In genomic region chr5:131164931-131165727, GRCh38 we compare ENCODE assay signal across 8 cellular contexts. TPM values are rescaled to one million over a fixed set of nuclear protein-coding genes. Genes with fewer than 3 reads are reported as not detected.
DNase-seq lines count a peak whose midpoint lies in the region; ATAC-seq and TF ChIP-seq lines count a peak whose summit lies in the region.

TSS of gene HINT1 (minus strand) at chr5:131165256. CDS start at chr5:131165205, 51 bp downstream.

- H3K27me3 Mint-ChIP-seq in activated B cell treated with CpG ODN at 0.5 μM for 24 hours: no peaks in the 10 kb centered on the region

- H3K27ac ChIP-seq in caudate nucleus (ENCODE audit: low read depth, low read length): peak within 1 kb of the TSS; percentile 95

- TF ChIP-seq CTCF in activated B cell treated with CpG ODN at 0.5 μM for 24 hours (IDR thresholded peaks at IDR 0.05): no peak

- H3K36me3 Mint-ChIP-seq in activated B cell treated with CpG ODN at 0.5 μM for 24 hours (ENCODE audit: low read depth): peaks cover 40% of the 10 kb centered on the region

- H3K4me1 Mint-ChIP-seq in activated B cell treated with CpG ODN at 0.5 μM for 24 hours: peaks cover 42% of the 10 kb centered on the region

- intact Hi-C loops in activated B cell treated with CpG ODN at 0.5 μM for 24 hours (cut with micrococcal nuclease): loop anchor here (1.0 to 2.0 kb wide), 7 partner anchors 44 to 252 kb away; no protein-coding TSS in a partner anchor

- H3K9me3 Mint-ChIP-seq in activated B cell treated with CpG ODN at 0.5 μM for 24 hours: no peaks in the 10 kb centered on the region

- ATAC-seq in GM18909 (IDR thresholded peaks at IDR 0.05; ENCODE audit: poor library complexity, unreplicated experiment) (peak; percentile 85), HG03175 (IDR thresholded peaks at IDR 0.05; ENCODE audit: unreplicated experiment) (peak; percentile 81), activated B cell treated with CpG ODN at 0.5 μM for 24 hours (ENCODE audit: low read depth) (peak; percentile 83)

- CTCF ChIA-PET in activated B cell treated with CpG ODN at 0.5 μM for 24 hours (lab: Charles Lee): interaction anchor here (0.6 to 1.6 kb wide), 4 partner anchors 83 to 219 kb away, joined by 3 to 10 read pairs (median 4); no protein-coding TSS in a partner anchor

- peak within 1 kb of the TSS; percentile 96 for H3K4me3 Mint-ChIP-seq in activated B cell treated with CpG ODN at 0.5 μM for 24 hours

- peak within 1 kb of the TSS; percentile 95 for H3K27ac Mint-ChIP-seq in activated B cell treated with CpG ODN at 0.5 μM for 24 hours

- POLR2A ChIA-PET in activated B cell treated with CpG ODN at 0.5 μM for 24 hours (lab: Charles Lee): interaction anchor here (0.6 to 1.8 kb wide), 10 partner anchors 44 to 229 kb away, joined by 4 to 19 read pairs (median 5); partner anchors contain the start of gene CDC42SE2

- DNase-seq in AG08396 (ENCODE audit: low spot score): peak; percentile 96
- peak; percentile 79 for DNase-seq in NCI-H2227 treated with DMSO at 0.1 percent for 48 hours (lab: John Stamatoyannopoulos, UW)
- DNase-seq in activated B cell treated with CpG ODN at 0.5 μM for 24 hours: peak; percentile 91
- DNase-seq in caudate nucleus (lab: John Stamatoyannopoulos, UW): peak in 60 of 61 donors; percentile 26 to 90 (median 81)
- peak; percentile 81 for DNase-seq in iris pigment epithelial cell (ENCODE audit: low read depth)
- peak; percentile 84 to 93 (median 87) for DNase-seq in stimulated activated CD4-positive, alpha-beta T cell treated with anti-CD3 and anti-CD28 coated beads, Interleukin-12 subunit alpha, Interleukin-12 subunit beta, amount 100 ng/mL, for 48 hours (ENCODE audit: low read depth in 2 of 3, low spot score in 1 of 3)

RNA-seq across cellular contexts. Expression of gene HINT1, which starts in this region (rescaled TPM):
- 201 and 212 TPM in 2 replicates for total RNA-seq in activated B cell treated with CpG ODN at 0.5 μM for 24 hours

Comparison
In these comparisons a context has a peak if more than half of its experiments do, and no peak if none do; other contexts are left out.
1. Peak in every context shown above with its lines: DNase-seq, ATAC-seq and H3K27ac ChIP-seq.